8 cellular contexts compared by ENCODE assay signal in the genomic region with DNA sequence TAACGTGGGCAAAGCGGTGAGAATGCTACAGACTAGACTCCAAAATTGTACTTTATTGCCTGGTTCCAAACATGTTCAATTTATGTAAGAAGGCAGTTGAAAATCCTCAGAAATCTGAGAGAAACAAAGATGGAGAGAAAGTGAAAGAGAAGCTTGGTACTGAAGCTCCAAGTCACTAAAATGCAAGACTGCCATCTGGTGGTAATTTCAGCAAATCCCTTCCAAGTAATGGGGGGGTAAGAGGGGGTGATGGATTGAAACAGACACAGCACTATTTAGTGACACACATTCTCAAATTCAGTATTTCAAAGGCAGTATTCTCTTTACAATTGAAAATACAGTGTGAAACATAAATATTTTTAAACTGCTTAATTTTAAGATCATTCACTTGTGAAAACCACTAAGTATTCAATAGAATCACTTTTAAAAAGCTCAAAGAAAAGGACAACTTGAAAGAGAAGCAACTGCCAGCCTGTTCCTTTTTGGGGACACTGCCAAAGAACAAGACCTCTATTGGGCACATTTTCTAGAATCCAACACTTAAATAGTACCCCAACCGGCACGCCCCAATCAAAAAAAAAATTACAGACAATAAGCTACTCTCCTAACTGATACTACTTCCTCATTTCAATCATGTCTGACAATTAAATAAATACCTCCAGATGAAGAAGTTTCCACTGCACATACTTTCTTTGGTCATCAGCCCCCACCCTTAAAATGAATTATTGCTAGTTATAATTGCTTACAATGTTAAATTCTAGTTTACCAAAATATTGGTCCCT.
DNase-seq lines count a peak whose midpoint lies in the region; ATAC-seq, FAIRE-seq and TF ChIP-seq lines count a peak whose summit lies in the region.

No MANE protein-coding gene starts in this region.

- no TSS peak for BruUV-seq in HCT116 (replicated peaks; lab: Mats Ljungman, UMichigan)

- no peaks in the 10 kb centered on the region for H3K27me3 Mint-ChIP-seq in central memory CD8-positive, alpha-beta T cell
- no peaks in the 10 kb centered on the region for H3K27me3 Mint-ChIP-seq in stimulated activated naive CD8-positive, alpha-beta T cell treated with anti-CD3 and anti-CD28 coated beads, Interleukin-15, amount 100 ng/mL, for 72 hours

- DNase-seq in GM04503 (ENCODE audit: low read depth) = peak; percentile 25
- peak; percentile 51 for DNase-seq in HCT116 (ENCODE audit: low read depth, low spot score)
- DNase-seq in LoVo (ENCODE audit: low spot score) = peak; percentile 77
- peak; percentile 86 for DNase-seq in SK-MEL-5 (ENCODE audit: low read depth, low spot score)
- peak in 1 of 2 donors; percentile 54 for DNase-seq in central memory CD8-positive, alpha-beta T cell (ENCODE audit: low spot score in 2 of 2)
- peak; percentile 35 for DNase-seq in kidney epithelial cell (ENCODE audit: low read depth)
- peak; percentile 39 to 40 for DNase-seq in stimulated activated naive CD8-positive, alpha-beta T cell treated with anti-CD3 and anti-CD28 coated beads, Interleukin-15, amount 100 ng/mL, for 72 hours

- H3K4me1 ChIP-seq in HCT116 (ENCODE audit: control insufficient read depth in 1 of 2, insufficient read depth in 2 of 2, low read length in 2 of 2) = no peaks in the 10 kb centered on the region

- peak overlapping the region; percentile 33 for H3K27ac Mint-ChIP-seq in central memory CD8-positive, alpha-beta T cell (ENCODE audit: low read depth)
- H3K27ac Mint-ChIP-seq in stimulated activated naive CD8-positive, alpha-beta T cell treated with anti-CD3 and anti-CD28 coated beads, Interleukin-15, amount 100 ng/mL, for 72 hours = peak overlapping the region; percentile 69 to 80

- no peaks in the 10 kb centered on the region for H3K9me3 ChIP-seq in HCT116 (ENCODE audit: control insufficient read depth in 1 of 2, insufficient read depth in 1 of 2, low read depth in 1 of 2, low read length in 2 of 2)

- peaks cover 7% of the 10 kb centered on the region for H3K36me3 Mint-ChIP-seq in central memory CD8-positive, alpha-beta T cell (ENCODE audit: insufficient read depth)

- in situ Hi-C loops in SK-MEL-5 (cut with HindIII; ENCODE audit: low pct_unique_long_range_greater_than_20kb, low sequenced_read_pairs) = loop anchor here (10.0 kb wide), 1 partner anchor 95 kb away; no protein-coding TSS in a partner anchor

- H3K4me3 Mint-ChIP-seq in central memory CD8-positive, alpha-beta T cell = peak overlapping the region; percentile 5
- peak overlapping the region; percentile 53 to 64 for H3K4me3 Mint-ChIP-seq in stimulated activated naive CD8-positive, alpha-beta T cell treated with anti-CD3 and anti-CD28 coated beads, Interleukin-15, amount 100 ng/mL, for 72 hours

- FAIRE-seq in A204.1 (lab: Jason Lieb, UNC) = peak; percentile 97

- TF ChIP-seq POLR2A in HCT116 (IDR thresholded peaks at IDR 0.05; ENCODE audit: borderline replicate concordance, extremely low read depth, insufficient read depth, insufficient read length) = no peak

- POLR2A ChIA-PET in HCT116 (lab: Charles Lee) = no interaction called here

- TF ChIP-seq RAD21 in HCT116 (IDR thresholded peaks at IDR 0.05; ENCODE audit: low read depth) = peak; percentile 82

- TF ChIP-seq CTCF in HCT116 (IDR thresholded peaks at IDR 0.05 in 2 of 3, conservative IDR thresholded peaks at IDR 0.05 in 1 of 3; ENCODE audit: borderline replicate concordance in 1 of 3, insufficient read depth in 1 of 3, low read depth in 2 of 3, low read length in 2 of 3) (peak; percentile 67 to 89 (median 71)), kidney epithelial cell (IDR thresholded peaks at IDR 0.05; ENCODE audit: insufficient read depth, low read length, poor library complexity, severe bottlenecking) (peak; percentile 75)

- no peaks in the 10 kb centered on the region for H3K36me3 ChIP-seq in HCT116 (ENCODE audit: control insufficient read depth in 1 of 2, insufficient read depth in 2 of 2, low read length in 2 of 2)
- H3K36me3 ChIP-seq in kidney epithelial cell (ENCODE audit: control insufficient read depth, insufficient read depth, low read length) = no peaks in the 10 kb centered on the region

- intact Hi-C loops in HCT116 (cut with micrococcal nuclease) = loop anchor here (1.0 to 10.0 kb wide), 7 partner anchors 101 to 1215 kb away; no protein-coding TSS in a partner anchor

- H3K4me3 ChIP-seq in HCT116 (replicated peaks in 1 of 2; ENCODE audit: low read depth in 1 of 2, low read length in 2 of 2) (no peak overlapping the region), kidney epithelial cell (ENCODE audit: low read depth, low read length) (no peak overlapping the region)

- no peak overlapping the region for H3K27ac ChIP-seq in HCT116 (ENCODE audit: low read depth, low read length)

- H3K4me1 Mint-ChIP-seq in central memory CD8-positive, alpha-beta T cell = peaks cover 24% of the 10 kb centered on the region
- H3K4me1 Mint-ChIP-seq in stimulated activated naive CD8-positive, alpha-beta T cell treated with anti-CD3 and anti-CD28 coated beads, Interleukin-15, amount 100 ng/mL, for 72 hours = peaks cover 8% of the 10 kb centered on the region

- RAD21 ChIA-PET in HCT116 (lab: Charles Lee; ENCODE audit: low non-redundant PET in 1 of 2, low total read pairs in 2 of 2, uncharacterized antibody in 2 of 2, unreplicated experiment in 2 of 2) = interaction anchor here (0.7 kb wide), 2 partner anchors 1213 kb away, joined by 3 read pairs; no protein-coding TSS in a partner anchor

- no peaks in the 10 kb centered on the region for H3K79me2 ChIP-seq in HCT116 (ENCODE audit: insufficient read depth, low read length)

- H3K9me3 Mint-ChIP-seq in central memory CD8-positive, alpha-beta T cell = no peaks in the 10 kb centered on the region
- no peaks in the 10 kb centered on the region for H3K9me3 Mint-ChIP-seq in stimulated activated naive CD8-positive, alpha-beta T cell treated with anti-CD3 and anti-CD28 coated beads, Interleukin-15, amount 100 ng/mL, for 72 hours

- H3K27me3 ChIP-seq in HCT116 (ENCODE audit: insufficient read depth, low read length) (no peaks in the 10 kb centered on the region), kidney epithelial cell (ENCODE audit: control insufficient read depth, insufficient read depth, low read length) (no peaks in the 10 kb centered on the region)

- H3K9me2 ChIP-seq in HCT116 (ENCODE audit: insufficient read depth) = no peaks in the 10 kb centered on the region

- H2AFZ ChIP-seq in HCT116 (ENCODE audit: low read depth, low read length, poor library complexity, severe bottlenecking) = no peak overlapping the region

- CTCF ChIA-PET in HCT116 (lab: Charles Lee) = interaction anchor here (0.6 to 2.0 kb wide), 37 partner anchors 9 to 1213 kb away, joined by 3 to 17 read pairs (median 4); no protein-coding TSS in a partner anchor

- H4K20me1 ChIP-seq in HCT116 (ENCODE audit: insufficient read depth) = no peaks in the 10 kb centered on the region

- ATAC-seq in HCT116 = peak; percentile 76
- peak; percentile 87 for ATAC-seq in central memory CD8-positive, alpha-beta T cell (replicated peaks; ENCODE audit: extremely low read depth, poor library complexity, severe bottlenecking)
- ATAC-seq in stimulated activated naive CD8-positive, alpha-beta T cell treated with anti-CD3 and anti-CD28 coated beads, Interleukin-15, amount 100 ng/mL, for 72 hours = peak; percentile 91

- no peak overlapping the region for H3K9ac ChIP-seq in HCT116 (ENCODE audit: low read length)

- H3K4me2 ChIP-seq in HCT116 (ENCODE audit: low read length) = peak overlapping the region; percentile 36

TF ChIP-seq in HCT116, 20 proteins besides CTCF, POLR2A, EP300 and RAD21:
- TF ChIP-seq EZH2phosphoT487 (IDR thresholded peaks at IDR 0.05; ENCODE audit: borderline replicate concordance) (no peak), SP1 (IDR thresholded peaks at IDR 0.05; ENCODE audit: low read depth) (no peak), YY1 (IDR thresholded peaks at IDR 0.05; ENCODE audit: extremely low read depth, insufficient replicate concordance, low read depth, low read length) (peak; percentile 60), CBX3 (IDR thresholded peaks at IDR 0.05; ENCODE audit: low read depth) (no peak), REST (IDR thresholded peaks at IDR 0.05; ENCODE audit: low read depth) (no peak), FOSL1 (IDR thresholded peaks at IDR 0.05; ENCODE audit: low read depth) (no peak), ATF3 (IDR thresholded peaks at IDR 0.05) (no peak)
